ENCODE assay signal across 8 cellular contexts in genomic region chrX:85052636-85053343, GRCh38. TPM values are rescaled to one million over a fixed set of nuclear protein-coding genes. Genes with fewer than 3 reads are reported as not detected.
DNase-seq lines count a peak whose midpoint lies in the region; ATAC-seq and TF ChIP-seq lines count a peak whose summit lies in the region.

No MANE protein-coding gene starts in this region.

- H2BK5ac ChIP-seq in IMR-90 (ENCODE audit: low read depth, low read length, poor library complexity, severe bottlenecking): peak overlapping the region; percentile 91

- in situ Hi-C loops in IMR-90 (cut with MboI; ENCODE audit: low sequenced_read_pairs): no loop called here

- POLR2A ChIA-PET in IMR-90 (lab: Charles Lee; ENCODE audit: unreplicated experiment): no interaction called here
- POLR2A ChIA-PET in T-cell (lab: Charles Lee): no interaction called here

- peak overlapping the region; percentile 23; the same call in 1 of the 2 replicates for H2BK120ac ChIP-seq in IMR-90 (ENCODE audit: low read depth, low read length)

- dilution Hi-C loops in IMR-90 (cut with HindIII; ENCODE audit: low sequenced_read_pairs, unreplicated experiment): no loop called here

- WGBS in IMR-90 (ENCODE audit: extremely low coverage in 2 of 2, insufficient read length in 1 of 2), 2 experiments: no CpG with 5 or more reads among the region's 2 CpGs

- H3K23ac ChIP-seq in IMR-90 (ENCODE audit: low read depth, low read length): peak overlapping the region; percentile 59; the same call in 1 of the 2 replicates

- H4K20me1 ChIP-seq in IMR-90 (ENCODE audit: insufficient read depth, low read length) (no peaks in the 10 kb centered on the region), osteoblast (ENCODE audit: insufficient read depth, low read length) (no peaks in the 10 kb centered on the region)

- H3K9me3 ChIP-seq in IMR-90 (ENCODE audit: control insufficient read depth, insufficient read depth, low read length) (no peaks in the 10 kb centered on the region), osteoblast (ENCODE audit: low read depth, low read length) (no peaks in the 10 kb centered on the region)

- H3K9me3 Mint-ChIP-seq in T-cell: no peaks in the 10 kb centered on the region

- no peaks in the 10 kb centered on the region for H3K79me2 ChIP-seq in osteoblast (ENCODE audit: insufficient read depth, low read length)

- H3K27me3 Mint-ChIP-seq in T-cell: no peaks in the 10 kb centered on the region

- no peak overlapping the region for H2AFZ ChIP-seq in IMR-90 (replicated peaks; ENCODE audit: low read length, poor library complexity)
- no peak overlapping the region for H2AFZ ChIP-seq in osteoblast (ENCODE audit: low read length)

- peak overlapping the region; percentile 27 to 35; a peak in 1 of 4 replicates for H4K8ac ChIP-seq in IMR-90 (ENCODE audit: low read depth in 2 of 2, low read length in 2 of 2)

- ATAC-seq in IMR-90 (ENCODE audit: low read depth): peak; percentile 81
- ATAC-seq in T-cell (replicated peaks in 1 of 4): no peak
- ATAC-seq in GM21576 (IDR thresholded peaks at IDR 0.05; ENCODE audit: unreplicated experiment): no peak

- no peak overlapping the region for H2AK5ac ChIP-seq in IMR-90 (ENCODE audit: low read depth, low read length)

- H3K4me3 Mint-ChIP-seq in T-cell: no peak overlapping the region

- no peak overlapping the region for H2BK20ac ChIP-seq in IMR-90 (ENCODE audit: low read depth, low read length)

- no peak for TF ChIP-seq POLR2A in IMR-90 (IDR thresholded peaks at IDR 0.05; ENCODE audit: low read depth, low read length)

- no peak overlapping the region for H4K5ac ChIP-seq in IMR-90 (ENCODE audit: low read depth, low read length)

- H3K4me3 ChIP-seq in GM06990 (replicated peaks; ENCODE audit: low read depth, low read length): no peak overlapping the region
- no peak overlapping the region for H3K4me3 ChIP-seq in IMR-90 (ENCODE audit: insufficient read depth, low read depth, low read length)
- H3K4me3 ChIP-seq in choroid plexus epithelial cell (ENCODE audit: low read depth, low read length): no peak overlapping the region
- no peak overlapping the region for H3K4me3 ChIP-seq in osteoblast (ENCODE audit: insufficient read depth, low read length)

- TF ChIP-seq CTCF in GM06990 (IDR thresholded peaks at IDR 0.05; ENCODE audit: insufficient read depth, low read length, poor library complexity, severe bottlenecking): peak; percentile 13
- peak; percentile 53 for TF ChIP-seq CTCF in IMR-90 (conservative IDR thresholded peaks at IDR 0.05; ENCODE audit: low read depth, low read length)
- TF ChIP-seq CTCF in choroid plexus epithelial cell (conservative IDR thresholded peaks at IDR 0.05; ENCODE audit: low read depth, low read length): peak; percentile 38
- TF ChIP-seq CTCF in osteoblast (IDR thresholded peaks at IDR 0.05; ENCODE audit: extremely low read depth, low read depth, low read length): peak; percentile 38

- no peaks in the 10 kb centered on the region for H3K4me1 ChIP-seq in IMR-90 (ENCODE audit: control insufficient read depth, insufficient read depth, low read length)
- peaks cover 16% of the 10 kb centered on the region for H3K4me1 ChIP-seq in osteoblast (ENCODE audit: insufficient read depth, low read length)

- no peak for DNase-seq in GM06990 (ENCODE audit: extremely low read depth, insufficient read length)
- DNase-seq in IMR-90: peak; percentile 86
- peak; percentile 81 for DNase-seq in choroid plexus epithelial cell (ENCODE audit: low read depth)
- no peak for DNase-seq in osteoblast (ENCODE audit: insufficient read length, low spot score, missing footprints)
- DNase-seq in T-cell: no peak
- DNase-seq in iPS-NIHi11 (ENCODE audit: low spot score): no peak
- DNase-seq in AML-193 (lab: John Stamatoyannopoulos, UW): no peak

- H3K27me3 ChIP-seq in GM06990 (replicated peaks; ENCODE audit: control insufficient read depth, insufficient read depth, low read length) (no peaks in the 10 kb centered on the region), IMR-90 (ENCODE audit: control insufficient read depth, insufficient read depth, low read length) (no peaks in the 10 kb centered on the region), osteoblast (ENCODE audit: insufficient read depth, low read length) (no peaks in the 10 kb centered on the region)

- CTCF ChIA-PET in IMR-90 (lab: Yijun Ruan, JAX) (interaction anchor here (0.7 kb wide), 1 partner anchor 323 kb away, joined by 3 read pairs; no protein-coding TSS in a partner anchor), T-cell (lab: Charles Lee) (interaction anchor here (0.6 kb wide), 2 partner anchors 113 to 1006 kb away, joined by 3 read pairs; no protein-coding TSS in a partner anchor)

- no peak overlapping the region for H2AK9ac ChIP-seq in IMR-90 (replicated peaks; ENCODE audit: low read depth, low read length, poor library complexity)

- H3K9me1 ChIP-seq in IMR-90 (ENCODE audit: insufficient read depth, low read length): no peaks in the 10 kb centered on the region

- BruUV-seq in IMR-90 (replicated peaks; lab: Mats Ljungman, UMichigan): no TSS peak

- no peak overlapping the region for H3K27ac Mint-ChIP-seq in T-cell

- peak overlapping the region; percentile 44; the same call in 1 of the 2 replicates for H3K9ac ChIP-seq in IMR-90 (ENCODE audit: low read depth, low read length)

- peak; percentile 51 for TF ChIP-seq RAD21 in IMR-90 (IDR thresholded peaks at IDR 0.05; ENCODE audit: low read length)

- H3K4me1 Mint-ChIP-seq in T-cell: no peaks in the 10 kb centered on the region

- H3K36me3 Mint-ChIP-seq in T-cell: peaks cover 3% of the 10 kb centered on the region

- H3K27ac ChIP-seq in IMR-90 (ENCODE audit: insufficient read depth, low read length): peak overlapping the region; percentile 49; the same call in 1 of the 2 replicates
- H3K27ac ChIP-seq in osteoblast (ENCODE audit: low read depth, low read length): peak overlapping the region; percentile 49

- H3K56ac ChIP-seq in IMR-90 (ENCODE audit: extremely low read depth, insufficient read depth, low read length): peak overlapping the region; percentile 51

- H3K36me3 ChIP-seq in GM06990 (ENCODE audit: control insufficient read depth, insufficient read depth, low read length) (no peaks in the 10 kb centered on the region), IMR-90 (ENCODE audit: control insufficient read depth, insufficient read depth, low read length) (no peaks in the 10 kb centered on the region), osteoblast (ENCODE audit: insufficient read depth, low read length) (no peaks in the 10 kb centered on the region)

- no peak overlapping the region for H4K91ac ChIP-seq in IMR-90 (ENCODE audit: insufficient read depth, low read depth, low read length)

- H3K18ac ChIP-seq in IMR-90 (ENCODE audit: low read depth, low read length): no peak overlapping the region

- no peak overlapping the region for H3K14ac ChIP-seq in IMR-90 (replicated peaks; ENCODE audit: low read depth, low read length)

- intact Hi-C loops in IMR-90 (cut with micrococcal nuclease): loop anchor here (1.0 to 10.0 kb wide), 3 partner anchors 323 to 1138 kb away; no protein-coding TSS in a partner anchor

- H3K4me2 ChIP-seq in IMR-90 (ENCODE audit: low read depth, low read length) (peak overlapping the region; percentile 22; the same call in 1 of the 2 replicates), osteoblast (ENCODE audit: insufficient read depth, low read length) (peak overlapping the region; percentile 37)

- H3K79me1 ChIP-seq in IMR-90 (ENCODE audit: low read depth in 1 of 2, low read length in 2 of 2): 0 out of 4 replicates have a peak, but pooled peaks cover 0 to 4% of the 10 kb centered on the region in 2 experiments

- H3K4ac ChIP-seq in IMR-90 (ENCODE audit: low read depth, low read length): no peak overlapping the region; the same call in 1 of the 2 replicates

- H2BK15ac ChIP-seq in IMR-90 (ENCODE audit: low read depth, low read length): no peak overlapping the region

TF ChIP-seq in IMR-90, 13 proteins besides CTCF, POLR2A, EP300 and RAD21:
- TF ChIP-seq ELK1 (IDR thresholded peaks at IDR 0.05; ENCODE audit: borderline replicate concordance, low read depth, low read length) (no peak), FOS (IDR thresholded peaks at IDR 0.05; ENCODE audit: low read depth, low read length) (peak; percentile 38; the same call in 1 of the 2 replicates), SMC3 (IDR thresholded peaks at IDR 0.05; ENCODE audit: low read depth, low read length) (0 out of 2 replicates have a peak, but pooled peaks have one; percentile 19), CEBPB (IDR thresholded peaks at IDR 0.05; ENCODE audit: low read depth, low read length) (peak; percentile 82), USF2 (IDR thresholded peaks at IDR 0.05; ENCODE audit: low read depth, low read length) (no peak), NFE2L2 (IDR thresholded peaks at IDR 0.05; ENCODE audit: low read depth, low read length) (no peak)

RNA-seq across cellular contexts. Expression of gene APOOL, which starts 49.1 kb away (rescaled TPM):
- total RNA-seq in IMR-90 (2012; rRNA removed) (9.7 and 11.1 TPM in 2 replicates), osteoblast (9.1 and 10.5 TPM in 2 replicates), T-cell (10 to 100 TPM in 1 of 5 donors, 1 to 10 TPM in 4; 8.5 to 11.7 (median 9.2) TPM)
- polyA plus RNA-seq in IMR-90 (2012; rRNA removed): 3.2 and 4.6 TPM in 2 replicates
- 0.75 and 0.82 TPM in 2 replicates for polyA plus RNA-seq in IMR-90 (2012; cell fraction: cytosol; rRNA removed)
- polyA plus RNA-seq in IMR-90 (2012; cell fraction: nucleus; rRNA removed; ENCODE audit: low replicate concordance): 0.61 and 2.5 TPM in 2 replicates

Comparison
In these comparisons a context has a peak if more than half of its experiments do, and no peak if none do; other contexts are left out.
1. DNase-seq: peak in IMR-90 (single experiment) and choroid plexus epithelial cell (single experiment); none in GM06990 (single experiment), osteoblast (single experiment), T-cell (0 of 34), iPS-NIHi11 (single experiment) and AML-193 (0 of 2).
2. Peak in every context shown above with its lines, with median percentiles within 50 percentile points of each other: CTCF ChIP-seq.